Comparison of ENCODE assay signal across 8 cellular contexts in the genomic region with DNA sequence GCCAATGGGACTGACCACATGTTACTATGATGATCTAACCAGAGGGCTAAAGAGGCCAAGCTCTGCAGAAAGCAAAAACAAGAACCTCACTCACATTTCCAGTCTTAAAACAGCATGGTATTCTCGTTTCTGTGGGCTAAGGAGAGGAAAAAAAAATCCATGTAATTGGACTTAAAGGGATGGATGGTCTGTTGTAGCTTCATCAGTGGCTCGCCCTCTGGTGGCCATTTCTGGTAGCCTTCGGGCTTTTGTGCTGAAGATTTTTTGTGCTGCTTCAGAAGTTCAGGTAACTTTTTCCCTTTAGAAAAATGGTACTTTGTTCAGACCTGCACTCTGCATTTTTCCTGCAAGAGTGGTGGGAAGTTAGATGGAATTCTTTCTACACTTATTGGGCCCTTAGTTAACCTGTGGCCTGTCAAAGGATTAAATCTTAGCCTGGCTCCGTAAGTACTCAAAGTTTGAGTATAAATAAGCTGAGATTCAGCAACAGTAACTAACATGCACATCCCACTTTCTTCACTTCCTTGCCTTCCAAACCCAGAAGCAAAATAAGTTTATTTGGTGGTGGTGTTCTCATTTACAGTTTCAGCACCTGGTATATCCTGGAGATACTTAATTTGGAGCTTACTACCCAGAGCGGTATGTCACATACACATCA. TPM values are rescaled to one million over a fixed set of nuclear protein-coding genes. Genes with fewer than 3 reads are reported as not detected.
DNase-seq lines count a peak whose midpoint lies in the region; ATAC-seq, FAIRE-seq and TF ChIP-seq lines count a peak whose summit lies in the region.

No MANE protein-coding gene starts in this region.

- ATAC-seq in naive B cell (ENCODE audit: low read depth in 2 of 2) = no peak

- no peaks in the 10 kb centered on the region for H3K9me3 Mint-ChIP-seq in naive B cell

- H3K9me1 ChIP-seq in endothelial cell of umbilical vein (replicated peaks; ENCODE audit: control insufficient read depth, extremely low read depth, insufficient read depth, low read length) = no peaks in the 10 kb centered on the region

- H3K9ac ChIP-seq in endothelial cell of umbilical vein (replicated peaks; ENCODE audit: extremely low read depth, insufficient read depth, low read length) = no peak overlapping the region

- no peaks in the 10 kb centered on the region for H3K9me3 ChIP-seq in endothelial cell of umbilical vein (replicated peaks; ENCODE audit: control insufficient read depth, insufficient read depth, low read length)

- H3K36me3 ChIP-seq in endothelial cell of umbilical vein (ENCODE audit: control insufficient read depth in 2 of 2, extremely low read depth in 1 of 2, insufficient read depth in 2 of 2, low read length in 2 of 2) = peaks cover under 1 to 2% of the 10 kb centered on the region in 2 experiments

- dilution Hi-C loops in endothelial cell of umbilical vein (cut with MboI; ENCODE audit: extremely low pct_ligation_motif_present, low sequenced_read_pairs) = no loop called here

- H3K27ac ChIP-seq in 22Rv1 (no peak overlapping the region), endothelial cell of umbilical vein (ENCODE audit: insufficient read depth, low read depth, low read length) (no peak overlapping the region)

- DNase-seq in NCI-H748 (lab: John Stamatoyannopoulos, UW; ENCODE audit: unreplicated experiment) (peak; percentile 46), endothelial cell of umbilical vein (ENCODE audit: low read depth, low spot score) (peak; percentile 73), naive B cell (peak; percentile 40), OCI-M2 (lab: John Stamatoyannopoulos, UW; ENCODE audit: unreplicated experiment) (no peak)
- DNase-seq in activated CD8-positive, alpha-beta memory T cell treated with anti-CD3 and anti-CD28 coated beads, Interleukin-2, amount 50 U/mL, for 1 hour (ENCODE audit: extremely low read depth) = peak; percentile 21
- DNase-seq in stimulated activated naive CD4-positive, alpha-beta T cell (lab: John Stamatoyannopoulos, UW) = peak; percentile 6 to 51 (median 48)

- H4K20me1 ChIP-seq in endothelial cell of umbilical vein (replicated peaks; ENCODE audit: control insufficient read depth, extremely low read depth, insufficient read depth, low read length) = no peaks in the 10 kb centered on the region

- H3K36me3 Mint-ChIP-seq in naive B cell = peaks cover 12 to 15% of the 10 kb centered on the region in 2 donors

- no peak overlapping the region for H3K4me3 Mint-ChIP-seq in naive B cell

- no peak for TF ChIP-seq POLR2A in endothelial cell of umbilical vein (IDR thresholded peaks at IDR 0.05; ENCODE audit: low read depth, low read length)

- peak overlapping the region in 1 of 6 donors; percentile 5 for H3K27ac Mint-ChIP-seq in naive B cell

- CTCF ChIA-PET in endothelial cell of umbilical vein (lab: Charles Lee) = interaction anchor here (0.6 to 7.0 kb wide), 35 partner anchors 8 to 523 kb away, joined by 3 to 751 read pairs (median 5); a partner anchor contains a TSS

- no peak overlapping the region for H3K4me2 ChIP-seq in endothelial cell of umbilical vein (ENCODE audit: insufficient read depth, low read length)

- intact Hi-C loops in endothelial cell of umbilical vein (cut with micrococcal nuclease) = loop anchor here (1.0 kb wide), 2 partner anchors 43 to 434 kb away; no protein-coding TSS in a partner anchor

- H3K4me3 ChIP-seq in endothelial cell of umbilical vein (replicated peaks in 1 of 3; ENCODE audit: insufficient read depth in 1 of 3, low read depth in 1 of 3, low read length in 3 of 3) = no peak overlapping the region

- peak; percentile 94 for FAIRE-seq in endothelial cell of umbilical vein (lab: Jason Lieb, UNC)

- H2AFZ ChIP-seq in endothelial cell of umbilical vein (ENCODE audit: low read depth, low read length) = no peak overlapping the region

- peak; percentile 96 for TF ChIP-seq CTCF in 22Rv1 (IDR thresholded peaks at IDR 0.05)
- TF ChIP-seq CTCF in GM12873 (IDR thresholded peaks at IDR 0.05; ENCODE audit: insufficient read depth, low read depth, low read length, missing control alignments) = peak; percentile 91
- TF ChIP-seq CTCF in endothelial cell of umbilical vein (IDR thresholded peaks at IDR 0.05; ENCODE audit: extremely low read depth in 1 of 2, insufficient read depth in 1 of 2, low read depth in 1 of 2, low read length in 2 of 2) = peak; percentile 87

- POLR2A ChIA-PET in endothelial cell of umbilical vein (lab: Charles Lee) = no interaction called here

- H3K79me2 ChIP-seq in endothelial cell of umbilical vein (ENCODE audit: control insufficient read depth, insufficient read depth, low read length) = no peaks in the 10 kb centered on the region

- H3K4me1 ChIP-seq in endothelial cell of umbilical vein (ENCODE audit: control insufficient read depth, extremely low read depth, insufficient read depth, low read length) = no peaks in the 10 kb centered on the region

- no peaks in the 10 kb centered on the region for H3K27me3 Mint-ChIP-seq in naive B cell

- no TSS peak for BruUV-seq in endothelial cell of umbilical vein (replicated peaks; lab: Mats Ljungman, UMichigan)

- H3K4me1 Mint-ChIP-seq in naive B cell = peaks cover 0 to 2% (median 0%) of the 10 kb centered on the region in 3 donors

- H3K27me3 ChIP-seq in endothelial cell of umbilical vein (ENCODE audit: control insufficient read depth in 2 of 2, insufficient read depth in 2 of 2, low read length in 2 of 2) = no peaks in the 10 kb centered on the region

TF ChIP-seq in endothelial cell of umbilical vein, 7 proteins besides CTCF, POLR2A, EP300 and RAD21:
- no peak for TF ChIP-seq EZH2 (IDR thresholded peaks at IDR 0.05; ENCODE audit: borderline replicate concordance, low read depth, low read length, severe bottlenecking)
- no peak for TF ChIP-seq GATA2 (IDR thresholded peaks at IDR 0.05; ENCODE audit: insufficient read depth, insufficient read length, low read depth, low read length)
- no peak for TF ChIP-seq POLR2AphosphoS5 (IDR thresholded peaks at IDR 0.05; ENCODE audit: insufficient read depth, low read depth, low read length)
- no peak for TF ChIP-seq JUN (IDR thresholded peaks at IDR 0.05; ENCODE audit: borderline replicate concordance, insufficient read depth, insufficient read length, low read depth)
- no peak for TF ChIP-seq MYC (IDR thresholded peaks at IDR 0.05; ENCODE audit: low read depth, low read length)
- no peak for TF ChIP-seq FOS (IDR thresholded peaks at IDR 0.05; ENCODE audit: borderline replicate concordance, insufficient read depth, low read length)
- TF ChIP-seq, protein P1, sequence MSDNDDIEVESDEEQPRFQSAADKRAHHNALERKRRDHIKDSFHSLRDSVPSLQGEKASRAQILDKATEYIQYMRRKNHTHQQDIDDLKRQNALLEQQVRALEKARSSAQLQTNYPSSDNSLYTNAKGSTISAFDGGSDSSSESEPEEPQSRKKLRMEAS (IDR thresholded peaks at IDR 0.05; ENCODE audit: insufficient read depth, insufficient read length) = no peak
TF ChIP-seq in endothelial cell of umbilical vein: peak in this region for 0.

RNA-seq across cellular contexts. Expression of a gene that starts 22.3 kb away (rescaled TPM):
- total RNA-seq in endothelial cell of umbilical vein = 8.6 and 14.5 TPM in 2 replicates
- 9.8 and 15.8 TPM in 2 replicates for polyA plus RNA-seq in endothelial cell of umbilical vein
- polyA plus RNA-seq in endothelial cell of umbilical vein (2011; cell fraction: cytosol; rRNA removed) = 9.0 and 13.1 TPM in 2 replicates
- 26.9 and 36.0 TPM in 2 replicates for polyA plus RNA-seq in endothelial cell of umbilical vein (2011; cell fraction: nucleus; rRNA removed)
- polyA plus RNA-seq in endothelial cell of umbilical vein (2012) = 17.1 and 20.7 TPM in 2 replicates
- polyA minus RNA-seq in endothelial cell of umbilical vein = 16.5 and 19.0 TPM in 2 replicates
- 3.6 TPM for polyA minus RNA-seq in endothelial cell of umbilical vein (2011; cell fraction: cytosol; rRNA and poly(A)+ RNA removed)
- polyA minus RNA-seq in endothelial cell of umbilical vein (2011; cell fraction: nucleus; rRNA and poly(A)+ RNA removed) = 13.3 and 18.0 TPM in 2 replicates
- 10 to 100 TPM; 11.9 to 19.0 (median 13.3) TPM for polyA plus RNA-seq in naive B cell (ENCODE audit: low read depth in 6 of 6)

RNA-seq across cellular contexts. Expression of a gene that starts 54.7 kb away (rescaled TPM):
- total RNA-seq in endothelial cell of umbilical vein = 3.5 and 8.1 TPM in 2 replicates
- polyA plus RNA-seq in endothelial cell of umbilical vein (1.5 and 2.4 TPM in 2 replicates), naive B cell (ENCODE audit: low read depth in 6 of 6) (1 to 10 TPM; 4.2 to 9.0 (median 6.1) TPM)
- 2.8 and 3.2 TPM in 2 replicates for polyA plus RNA-seq in endothelial cell of umbilical vein (2011; cell fraction: cytosol; rRNA removed)
- polyA plus RNA-seq in endothelial cell of umbilical vein (2011; cell fraction: nucleus; rRNA removed) = 15.0 and 23.9 TPM in 2 replicates
- 6.8 and 7.3 TPM in 2 replicates for polyA plus RNA-seq in endothelial cell of umbilical vein (2012)
- polyA minus RNA-seq in endothelial cell of umbilical vein = 5.5 and 11.8 TPM in 2 replicates
- polyA minus RNA-seq in endothelial cell of umbilical vein (2011; cell fraction: cytosol; rRNA and poly(A)+ RNA removed) = not detected
- polyA minus RNA-seq in endothelial cell of umbilical vein (2011; cell fraction: nucleus; rRNA and poly(A)+ RNA removed) = 17.8 and 18.7 TPM in 2 replicates
